Comparison of ENCODE assay signal across 8 cellular contexts in the genomic region with DNA sequence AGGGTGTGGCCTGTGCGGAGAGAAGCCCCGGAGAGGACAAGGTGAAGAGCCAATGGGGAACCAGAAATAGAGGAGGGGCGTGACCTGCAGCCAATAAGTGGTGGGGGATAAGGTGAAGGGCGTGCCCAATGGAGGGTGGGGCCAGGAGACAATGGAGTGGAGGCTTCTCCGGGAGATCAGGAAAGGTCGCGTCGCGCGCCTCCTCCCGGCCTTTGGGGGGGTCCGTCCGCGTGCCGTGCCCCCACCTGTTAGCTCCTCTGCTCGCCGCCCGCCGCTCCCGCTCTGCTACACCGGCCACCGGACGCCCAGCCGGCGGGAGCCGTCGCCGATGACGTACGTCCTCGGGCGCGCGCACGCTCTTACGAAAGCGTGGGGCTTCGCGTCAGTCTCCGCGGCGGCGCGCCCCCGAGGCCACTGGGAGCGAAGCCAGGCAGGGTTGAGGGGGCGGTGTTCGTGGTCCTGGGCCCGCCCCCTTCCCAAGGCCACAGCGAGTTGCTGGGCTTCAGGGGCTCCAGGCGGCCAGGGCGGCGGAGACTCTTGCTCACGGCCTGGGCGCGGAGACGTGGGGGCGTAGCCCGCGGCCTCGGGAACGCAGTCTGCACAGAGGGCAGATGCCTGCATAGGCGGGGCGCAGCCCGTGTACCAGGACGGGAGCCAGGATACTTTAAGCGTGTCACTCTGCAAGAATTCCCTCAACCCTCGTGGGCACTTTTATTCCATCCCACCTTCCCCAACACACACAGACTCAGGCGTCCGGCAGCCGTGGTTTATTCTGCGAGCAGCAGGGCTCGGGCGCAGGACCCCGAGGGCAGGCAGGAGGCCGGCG. TPM values are rescaled to one million over a fixed set of nuclear protein-coding genes. Genes with fewer than 3 reads are reported as not detected.
DNase-seq lines count a peak whose midpoint lies in the region; ATAC-seq and TF ChIP-seq lines count a peak whose summit lies in the region.

A gene (minus strand): TSS at position 337 of the 826 bp plus-strand sequence. CDS start 3,353 bp downstream, outside the sequence.

- peaks cover 14% of the 10 kb centered on the region for H3K27me3 Mint-ChIP-seq in type B pancreatic cell

- ATAC-seq in HG02884 (IDR thresholded peaks at IDR 0.05; ENCODE audit: unreplicated experiment) (peak; percentile 92), heart right ventricle (peak; percentile 94 to 96 (median 95))

- H3K9me3 ChIP-seq in adrenal gland (replicated peaks in 1 of 3): no peaks in the 10 kb centered on the region
- no peaks in the 10 kb centered on the region for H3K9me3 ChIP-seq in heart right ventricle

- WGBS in adrenal gland, 4 donors: 0 to 1% (median 1%) methylated on average over 15 to 77 of the region's 77 CpGs
- 0% methylated on average over 77 of the region's 77 CpGs for WGBS in heart right ventricle, 2 donors

- peak within 1 kb of the TSS; percentile 92 for H3K27ac Mint-ChIP-seq in type B pancreatic cell

- peaks cover 7% of the 10 kb centered on the region for H3K4me1 Mint-ChIP-seq in type B pancreatic cell (ENCODE audit: unreplicated experiment)

- peak; percentile 93 for DNase-seq in NCI-H146 treated with DMSO at 0.1 percent for 48 hours (lab: John Stamatoyannopoulos, UW; ENCODE audit: unreplicated experiment)
- DNase-seq in T-helper 1 cell: peak; percentile 86 to 98 (median 92)
- peak; percentile 95 to 98 (median 97) for DNase-seq in adrenal gland
- peak; percentile 94 to 97 for DNase-seq in heart right ventricle
- DNase-seq in posterior cingulate gyrus: peak; percentile 87 to 99 (median 94)
- DNase-seq in type B pancreatic cell (ENCODE audit: extremely low spot score, unreplicated experiment): peak; percentile 95

- no peaks in the 10 kb centered on the region for H3K36me3 Mint-ChIP-seq in type B pancreatic cell

- peaks cover 29 to 44% of the 10 kb centered on the region in 2 donors for H3K4me1 ChIP-seq in adrenal gland (replicated peaks in 1 of 2)
- peaks cover 12 to 49% (median 31%) of the 10 kb centered on the region in 9 donors for H3K4me1 ChIP-seq in heart right ventricle

- TF ChIP-seq CTCF in adrenal gland (IDR thresholded peaks at IDR 0.05): no peak
- TF ChIP-seq CTCF in heart right ventricle (IDR thresholded peaks at IDR 0.05): no peak
- no peak for TF ChIP-seq CTCF in type B pancreatic cell (conservative IDR thresholded peaks at IDR 0.05)

- H3K27me3 ChIP-seq in adrenal gland: no peaks in the 10 kb centered on the region
- peaks cover 0 to 3% (median 0%) of the 10 kb centered on the region in 7 donors for H3K27me3 ChIP-seq in heart right ventricle

- intact Hi-C loops in adrenal gland (cut with DNase I): no loop called here
- intact Hi-C loops in heart right ventricle (cut with DNase I): loop anchor here in 8 of 10 donors (2.0 to 10.0 kb wide), 6 partner anchors 23 to 229 kb away; a partner anchor contains a TSS
- intact Hi-C loops in posterior cingulate gyrus (cut with DNase I): no loop called here

- peak within 1 kb of the TSS; percentile 93 for H3K4me3 Mint-ChIP-seq in type B pancreatic cell

- H3K9me3 Mint-ChIP-seq in type B pancreatic cell: no peaks in the 10 kb centered on the region

- TF ChIP-seq POLR2A in GM15510 (IDR thresholded peaks at IDR 0.05; ENCODE audit: borderline replicate concordance, extremely low read depth, insufficient read length) (peak; percentile 51), adrenal gland (IDR thresholded peaks at IDR 0.05) (peak in 1 of 2 donors; percentile 75)

- H3K4me3 ChIP-seq in adrenal gland (peak within 1 kb of the TSS in 2 of 4 donors; percentile 74 to 82), heart right ventricle (peak within 1 kb of the TSS; percentile 39 to 84 (median 72))

- peak within 1 kb of the TSS; percentile 65 to 99 (median 99) for H3K27ac ChIP-seq in adrenal gland
- H3K27ac ChIP-seq in heart right ventricle: peak within 1 kb of the TSS; percentile 89 to 99 (median 97)

- no peaks in the 10 kb centered on the region for H3K36me3 ChIP-seq in adrenal gland (replicated peaks in 1 of 2)
- peaks cover 0 to 3% (median 0%) of the 10 kb centered on the region in 9 donors for H3K36me3 ChIP-seq in heart right ventricle

RNA-seq across cellular contexts. Expression of the gene that starts here (rescaled TPM):
- total RNA-seq in adrenal gland (100 to 1,000 TPM in 1 of 8 donors, 10 to 100 TPM in 7; 17.1 to 107 (median 49.8) TPM), heart right ventricle (10 to 100 TPM in 9 of 10 donors, 1 to 10 TPM in 1; 8.0 to 15.2 (median 12.1) TPM), type B pancreatic cell (ENCODE audit: low replicate concordance) (43.5 and 77.8 TPM in 2 replicates)
- polyA plus RNA-seq in adrenal gland (100 to 1,000 TPM in 2 of 3 donors, 10 to 100 TPM in 1; 12.6 to 237 (median 112) TPM), heart right ventricle (10 to 100 TPM; 13.0 to 30.9 TPM)

Comparison
In these comparisons a context has a peak if more than half of its experiments do, and no peak if none do; other contexts are left out.
1. intact Hi-C loops: an anchor here in heart right ventricle (2.0 to 10.0 kb wide); none called in adrenal gland and posterior cingulate gyrus.